Comparison of ENCODE assay signal across 22 cellular contexts in the genomic region with DNA sequence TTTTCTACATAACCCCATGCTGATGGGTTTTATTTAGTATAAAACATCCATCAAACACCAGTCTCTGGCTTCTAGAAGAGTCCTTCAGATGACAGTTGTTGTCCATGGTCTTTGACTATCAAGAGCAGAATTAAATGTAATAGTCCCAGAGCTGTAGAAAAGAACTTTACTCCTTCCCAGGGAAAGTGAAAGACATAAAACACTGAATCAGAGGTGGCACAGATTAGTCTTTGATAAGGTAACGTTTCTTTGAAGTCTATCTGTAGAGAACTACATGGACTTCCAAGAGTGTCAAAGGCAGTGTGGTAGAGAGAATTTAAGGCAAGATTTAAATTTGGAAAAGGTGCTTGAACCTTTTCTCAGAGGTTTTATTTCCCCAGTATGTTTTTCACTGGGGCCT. TPM values are rescaled to one million over a fixed set of nuclear protein-coding genes. Genes with fewer than 3 reads are reported as not detected.
"Had no signal": no experiment of that assay in that cellular context is flagged by ENCODE, and none has a peak within 500 bp of the region (broad histone marks: within the 10 kb centered on the region; RNA-seq: fewer than 3 reads in every experiment).

No MANE protein-coding gene starts in this region.

- H3K4me1 ChIP-seq: uterus had no signal

- H3K9me3 Mint-ChIP-seq: activated CD4-positive, alpha-beta T cell treated with anti-CD3 and anti-CD28 coated beads, Interleukin-2, amount 10 ng/mL, durations not matched to agents 7 days and 5 days; stimulated activated memory B cell treated with anti-CD40 and anti-IgM and Interleukin-4, amounts not matched to agents 10 μg/mL and 1 μg/mL and 100 μg/mL, for 72 hours had no signal

- H3K9me3 ChIP-seq: breast epithelium, ovary, sigmoid colon, spleen, tibial artery, uterus had no signal

- DNase-seq: activated CD4-positive, alpha-beta T cell treated with anti-CD3 and anti-CD28 coated beads, Interleukin-2, amount 10 ng/mL, durations not matched to agents 7 days and 5 days; activated CD4-positive, CD25-positive, alpha-beta regulatory T cell; activated CD8-positive, alpha-beta memory T cell treated with anti-CD3 and anti-CD28 coated beads for 24 hours; activated CD8-positive, alpha-beta memory T cell treated with anti-CD3 and anti-CD28 coated beads, Interleukin-2, amount 50 U/mL, for 48 hours; cerebellar nuclear complex; cortex of kidney; left cardiac atrium; midbrain; ovary; SIG-M5; sigmoid colon; spleen; stimulated activated CD4-positive, alpha-beta T cell treated with anti-CD3 and anti-CD28 coated beads, Interleukin-4, amount 100 ng/mL, for 4 hours; T-helper 1 cell; T-helper 9 cell; tibial artery; uterus had no signal

- H3K27ac ChIP-seq: ovary, tibial artery had no signal

- H3K4me3 ChIP-seq: breast epithelium, hepatocyte, lung, ovary, sigmoid colon, spleen, tibial artery, uterus had no signal

- H3K27ac Mint-ChIP-seq: stimulated activated memory B cell treated with anti-CD40 and anti-IgM and Interleukin-4, amounts not matched to agents 10 μg/mL and 1 μg/mL and 100 μg/mL, for 72 hours had no signal

- H3K4me3 Mint-ChIP-seq: activated CD4-positive, alpha-beta T cell treated with anti-CD3 and anti-CD28 coated beads, Interleukin-2, amount 10 ng/mL, durations not matched to agents 7 days and 5 days; stimulated activated memory B cell treated with anti-CD40 and anti-IgM and Interleukin-4, amounts not matched to agents 10 μg/mL and 1 μg/mL and 100 μg/mL, for 72 hours had no signal

- ATAC-seq: esophagus mucosa; left cardiac atrium; stimulated activated memory B cell treated with anti-CD40 and anti-IgM and Interleukin-4, amounts not matched to agents 10 μg/mL and 1 μg/mL and 100 μg/mL, for 72 hours had no signal

- H3K4me1 Mint-ChIP-seq: activated CD4-positive, alpha-beta T cell treated with anti-CD3 and anti-CD28 coated beads, Interleukin-2, amount 10 ng/mL, durations not matched to agents 7 days and 5 days; stimulated activated memory B cell treated with anti-CD40 and anti-IgM and Interleukin-4, amounts not matched to agents 10 μg/mL and 1 μg/mL and 100 μg/mL, for 72 hours had no signal

- H3K36me3 ChIP-seq: ovary, uterus had no signal

- H3K27me3 ChIP-seq: breast epithelium, hepatocyte, ovary, sigmoid colon, spleen, tibial artery, uterus had no signal

- H3K27me3 Mint-ChIP-seq: activated CD4-positive, alpha-beta T cell treated with anti-CD3 and anti-CD28 coated beads, Interleukin-2, amount 10 ng/mL, durations not matched to agents 7 days and 5 days; stimulated activated memory B cell treated with anti-CD40 and anti-IgM and Interleukin-4, amounts not matched to agents 10 μg/mL and 1 μg/mL and 100 μg/mL, for 72 hours had no signal

RNA-seq across cellular contexts. Expression of a gene that starts 21.9 kb away (rescaled TPM):
- total RNA-seq: activated CD4-positive, alpha-beta T cell treated with anti-CD3 and anti-CD28 coated beads, Interleukin-2, amount 10 ng/mL, durations not matched to agents 7 days and 5 days had no signal
